In genomic region chr17:29591737-29592624, GRCh38 we compare ENCODE assay signal across 8 cellular contexts. TPM values are rescaled to one million over a fixed set of nuclear protein-coding genes. Genes with fewer than 3 reads are reported as not detected.
A peak's percentile ranks its signal among the peaks of the same experiment; 100 is the strongest.
DNase-seq lines count a peak whose midpoint lies in the region; ATAC-seq, FAIRE-seq and TF ChIP-seq lines count a peak whose summit lies in the region.

No MANE protein-coding gene starts in this region.

- TF ChIP-seq CTCF in Calu3 (IDR thresholded peaks at IDR 0.05; ENCODE audit: unreplicated experiment): peak; percentile 91

- DNase-seq in Calu3 (peak; percentile 97), HuH-7 (ENCODE audit: low spot score) (peak; percentile 96), NOMO-1 treated with dmso at 0.1 percent for 144 hours (lab: John Stamatoyannopoulos, UW; ENCODE audit: unreplicated experiment) (peak; percentile 57)
- peak; percentile 80 for DNase-seq in activated CD8-positive, alpha-beta memory T cell treated with anti-CD3 and anti-CD28 coated beads, Interleukin-2, amount 50 U/mL, for 4 hours
- DNase-seq in stimulated activated CD8-positive, alpha-beta memory T cell treated with anti-CD3 and anti-CD28 coated beads, Interleukin-15, amount 100 ng/mL, for 48 hours (ENCODE audit: low read depth in 2 of 2): peak; percentile 73 to 75

- H3K4me1 ChIP-seq in mesodermal cell (ENCODE audit: control insufficient read depth, insufficient read depth, low read length, poor library complexity, severe bottlenecking): peaks cover 58% of the 10 kb centered on the region

- H3K4me3 Mint-ChIP-seq in Calu3 (ENCODE audit: low read depth, unreplicated experiment): peak overlapping the region; percentile 79

- H3K27ac ChIP-seq in mesodermal cell (ENCODE audit: low read depth, low read length, severe bottlenecking): peak overlapping the region; percentile 36

- H3K9me3 Mint-ChIP-seq in Calu3 (ENCODE audit: low read depth, unreplicated experiment): no peaks in the 10 kb centered on the region

- 3 to 9% methylated on average over 7 to 9 of the region's 27 CpGs for WGBS in mesodermal cell (ENCODE audit: insufficient coverage in 2 of 2), 2 experiments

- CTCF ChIA-PET in Calu3 (lab: Charles Lee): interaction anchor here (0.5 to 3.4 kb wide), 10 partner anchors 9 to 338 kb away, joined by 3 to 36 read pairs (median 5); partner anchors contain the start of genes ABHD15, NUFIP2, SSH2 and TP53I13

- H3K9me3 ChIP-seq in mesodermal cell (ENCODE audit: control insufficient read depth, low read length): no peaks in the 10 kb centered on the region

- no peak for ATAC-seq in HG02623 (IDR thresholded peaks at IDR 0.05; ENCODE audit: unreplicated experiment)

- FAIRE-seq in endometrium (lab: Jason Lieb, UNC): peak; percentile 78

- peak overlapping the region; percentile 41 for H3K4me3 ChIP-seq in mesodermal cell (ENCODE audit: extremely low read depth, insufficient read depth, low read length, poor library complexity, severe bottlenecking)

- H3K4me1 Mint-ChIP-seq in Calu3 (ENCODE audit: low read depth, unreplicated experiment): peaks cover 41% of the 10 kb centered on the region

- intact Hi-C loops in Calu3 (cut with micrococcal nuclease; ENCODE audit: unreplicated experiment): no loop called here

- peaks cover 7% of the 10 kb centered on the region for H3K36me3 ChIP-seq in mesodermal cell (ENCODE audit: control insufficient read depth, insufficient read depth, low read length)

- BruUV-seq in Calu3 (replicated peaks; lab: Mats Ljungman, UMichigan): no TSS peak

- peaks cover 60% of the 10 kb centered on the region for H3K36me3 Mint-ChIP-seq in Calu3 (ENCODE audit: insufficient read depth, unreplicated experiment)

- no peaks in the 10 kb centered on the region for H3K27me3 Mint-ChIP-seq in Calu3 (ENCODE audit: unreplicated experiment)

- H3K27ac Mint-ChIP-seq in Calu3 (ENCODE audit: unreplicated experiment): peak overlapping the region; percentile 74

RNA-seq across cellular contexts. Expression of gene ANKRD13B, which starts 1.0 kb away (rescaled TPM):
- total RNA-seq in Calu3 (2022): 8.8 TPM in 2 replicates
- 10.7 TPM for polyA plus RNA-seq in mesodermal cell (2013, experiment 1 of 2)
- polyA plus RNA-seq in mesodermal cell (2013, experiment 2 of 2): 5.9 TPM

RNA-seq across cellular contexts. Expression of gene GIT1, which starts 2.5 kb away (rescaled TPM):
- 46.3 and 47.7 TPM in 2 replicates for total RNA-seq in Calu3 (2022)
- polyA plus RNA-seq in mesodermal cell (2013, experiment 1 of 2): 57.7 TPM
- polyA plus RNA-seq in mesodermal cell (2013, experiment 2 of 2): 43.1 TPM

RNA-seq across cellular contexts. Expression of gene TP53I13, which starts 23.5 kb away (rescaled TPM):
- 32.8 and 35.1 TPM in 2 replicates for total RNA-seq in Calu3 (2022)
- 42.6 TPM for polyA plus RNA-seq in mesodermal cell (2013, experiment 1 of 2)
- 31.8 TPM for polyA plus RNA-seq in mesodermal cell (2013, experiment 2 of 2)

RNA-seq across cellular contexts. Expression of gene ABHD15, which starts 25.1 kb away (rescaled TPM):
- 12.5 and 12.9 TPM in 2 replicates for total RNA-seq in Calu3 (2022)
- 1.4 TPM for polyA plus RNA-seq in mesodermal cell (2013, experiment 1 of 2)
- 1.5 TPM for polyA plus RNA-seq in mesodermal cell (2013, experiment 2 of 2)

RNA-seq across cellular contexts. Expression of gene CORO6, which starts 30.7 kb away (rescaled TPM):
- 0.47 and 0.49 TPM in 2 replicates for total RNA-seq in Calu3 (2022)
- 21.6 TPM for polyA plus RNA-seq in mesodermal cell (2013, experiment 1 of 2)
- 16.5 TPM for polyA plus RNA-seq in mesodermal cell (2013, experiment 2 of 2)
